ENCODE assay signal across 1 cellular context in genomic region chr12:120064054-120064940, GRCh38.
TF ChIP-seq lines count a peak whose summit lies in the region.

No MANE protein-coding gene starts in this region.

TF ChIP-seq in SK-N-SH, 30 proteins besides CTCF, POLR2A, EP300 and RAD21 (continued from another document):
- TF ChIP-seq PBX3 (IDR thresholded peaks at IDR 0.05), result no peak
- no peak for TF ChIP-seq REST (IDR thresholded peaks at IDR 0.05; ENCODE audit: low read depth, low read length)
- no peak for TF ChIP-seq FOXJ3 (CRISPR knock-in tag; IDR thresholded peaks at IDR 0.05)
- no peak for TF ChIP-seq IRF3 (IDR thresholded peaks at IDR 0.05; ENCODE audit: low read depth, low read length)
- no peak for TF ChIP-seq MAX (IDR thresholded peaks at IDR 0.05; ENCODE audit: low read depth)
- no peak for TF ChIP-seq JUND (IDR thresholded peaks at IDR 0.05)
- TF ChIP-seq EZH2phosphoT487 (IDR thresholded peaks at IDR 0.05; ENCODE audit: borderline replicate concordance, low read depth), result no peak
- TF ChIP-seq USF1 (IDR thresholded peaks at IDR 0.05; ENCODE audit: borderline replicate concordance, low read depth), result no peak
- no peak for TF ChIP-seq FOXM1 (IDR thresholded peaks at IDR 0.05; ENCODE audit: low read depth)
- TF ChIP-seq SIN3A (IDR thresholded peaks at IDR 0.05; ENCODE audit: borderline replicate concordance, low read depth, low read length), result no peak
- TF ChIP-seq RFX5 (IDR thresholded peaks at IDR 0.05; ENCODE audit: low read length), result no peak
